In the genomic region with DNA sequence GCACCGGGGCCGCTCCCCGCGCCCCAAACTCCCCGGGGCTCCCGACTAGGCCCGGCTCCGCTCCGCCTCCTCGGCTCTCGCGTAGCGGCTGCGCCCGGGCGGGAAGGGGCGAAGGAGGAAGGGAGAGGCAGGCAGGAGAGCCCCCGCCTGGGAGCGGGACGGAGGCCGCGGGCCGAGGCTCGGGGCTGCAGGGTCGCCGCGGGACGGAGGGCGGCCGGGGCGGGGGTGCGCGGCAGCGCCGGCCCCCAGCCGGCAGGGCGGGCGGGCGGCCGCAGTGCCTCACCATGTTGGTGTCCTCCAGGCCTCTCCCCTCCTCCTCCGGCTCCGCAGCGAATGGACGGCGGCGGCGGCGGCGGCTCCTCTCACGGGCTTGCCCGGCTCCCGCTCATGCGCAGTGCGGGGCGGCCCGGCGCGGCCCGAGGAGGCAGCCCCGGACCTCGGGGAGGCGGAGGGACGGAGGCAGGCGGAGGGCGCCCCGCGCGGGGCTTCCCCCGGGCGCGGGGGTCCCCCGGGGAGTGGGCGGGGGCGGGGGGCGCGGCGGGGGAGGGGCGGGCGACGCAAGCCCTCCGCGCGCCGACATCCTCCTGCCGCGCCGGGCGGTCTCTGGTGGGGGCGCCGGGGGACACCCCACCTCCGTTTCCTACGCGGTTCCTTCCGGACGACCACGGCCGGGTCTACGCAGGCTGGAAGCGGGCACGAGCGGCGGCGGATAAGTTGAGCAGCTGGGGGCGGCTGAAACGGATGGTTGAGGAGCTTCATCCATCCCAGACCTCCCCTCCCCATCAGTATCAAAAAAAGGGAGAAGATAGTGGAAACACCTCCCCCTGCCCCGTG, we compare ENCODE assay signal across 8 cellular contexts. TPM values are rescaled to one million over a fixed set of nuclear protein-coding genes. Genes with fewer than 3 reads are reported as not detected.
DNase-seq lines count a peak whose midpoint lies in the region.

Gene DCUN1D1, minus strand, starts transcription at position 335 of the 834 bp plus-strand sequence. Its CDS starts 49 bp downstream, at position 286.

- DNase-seq in GDM1 (lab: John Stamatoyannopoulos, UW) (peak; percentile 86), H7 (peak; percentile 97), M059J (ENCODE audit: low read depth) (peak; percentile 88), SK-MEL-5 (ENCODE audit: low read depth, low spot score) (peak; percentile 86), foreskin melanocyte (peak; percentile 56), neuronal stem cell (ENCODE audit: low spot score) (peak; percentile 88)
- DNase-seq in activated naive CD4-positive, alpha-beta T cell (lab: John Stamatoyannopoulos, UW), result peak; percentile 54 to 82 (median 71)

- H3K27me3 ChIP-seq in H7 (ENCODE audit: control insufficient read depth, insufficient read depth, low read length) (no peaks in the 10 kb centered on the region), neuronal stem cell (ENCODE audit: control insufficient read depth in 3 of 3, insufficient read depth in 3 of 3, low read depth in 1 of 3, low read length in 3 of 3) (no peaks in the 10 kb centered on the region), subcutaneous abdominal adipose tissue (ENCODE audit: control insufficient read depth in 5 of 5, insufficient read depth in 4 of 5, low read length in 5 of 5) (no peaks in the 10 kb centered on the region)

- H3K4ac ChIP-seq in neuronal stem cell (ENCODE audit: low read length), result no peak within 1 kb of the TSS

- H3K4me3 ChIP-seq in H7 (ENCODE audit: insufficient read depth, low read depth, low read length) (peak within 1 kb of the TSS; percentile 70), neuronal stem cell (ENCODE audit: low read length in 2 of 2) (peak within 1 kb of the TSS; percentile 83 to 95), subcutaneous abdominal adipose tissue (ENCODE audit: low read depth in 1 of 5, low read length in 5 of 5) (peak within 1 kb of the TSS; percentile 70 to 85 (median 84))

- H3K23ac ChIP-seq in neuronal stem cell (ENCODE audit: low read depth, low read length, poor library complexity), result peak within 1 kb of the TSS; percentile 92

- H4K8ac ChIP-seq in neuronal stem cell (ENCODE audit: low read depth, low read length), result no peak within 1 kb of the TSS

- no peak within 1 kb of the TSS for H2AK5ac ChIP-seq in neuronal stem cell (ENCODE audit: low read depth, low read length)

- H2BK15ac ChIP-seq in neuronal stem cell (ENCODE audit: low read length), result no peak within 1 kb of the TSS

- peak within 1 kb of the TSS; percentile 99 for H3K18ac ChIP-seq in neuronal stem cell (ENCODE audit: low read length)

- H3K9me3 ChIP-seq in neuronal stem cell (replicated peaks in 1 of 2; ENCODE audit: control insufficient read depth in 2 of 2, insufficient read depth in 1 of 2, low read depth in 1 of 2, low read length in 2 of 2) (no peaks in the 10 kb centered on the region), subcutaneous abdominal adipose tissue (ENCODE audit: control insufficient read depth in 5 of 5, low read length in 5 of 5) (no peaks in the 10 kb centered on the region)

- peaks cover 2% of the 10 kb centered on the region for H3K79me1 ChIP-seq in neuronal stem cell (ENCODE audit: low read depth, low read length)

- WGBS in neuronal stem cell (ENCODE audit: extremely low coverage in 2 of 2, insufficient read length in 2 of 2, insufficient replicate concordance in 1 of 2), 2 donors, result no CpG with 5 or more reads among the region's 106 CpGs

- H3K27ac ChIP-seq in neuronal stem cell (replicated peaks; ENCODE audit: low read length), result peak within 1 kb of the TSS; percentile 50
- peak within 1 kb of the TSS; percentile 58 for H3K27ac ChIP-seq in subcutaneous abdominal adipose tissue (ENCODE audit: low read depth, low read length)

- H2BK5ac ChIP-seq in neuronal stem cell (ENCODE audit: low read length), result no peak within 1 kb of the TSS

- H2BK12ac ChIP-seq in neuronal stem cell (ENCODE audit: low read length), result no peak within 1 kb of the TSS

- H3K4me1 ChIP-seq in neuronal stem cell (ENCODE audit: control insufficient read depth in 2 of 2, insufficient read depth in 1 of 2, low read depth in 1 of 2, low read length in 2 of 2) (peaks cover 4 to 5% of the 10 kb centered on the region in 2 donors), subcutaneous abdominal adipose tissue (ENCODE audit: control insufficient read depth in 5 of 5, insufficient read depth in 5 of 5, low read length in 5 of 5) (peaks cover 0 to 24% (median 23%) of the 10 kb centered on the region in 5 donors)

- H3K4me2 ChIP-seq in neuronal stem cell (ENCODE audit: insufficient read depth, low read length, poor library complexity, severe bottlenecking), result peak within 1 kb of the TSS; percentile 60

- H3K9ac ChIP-seq in neuronal stem cell (ENCODE audit: low read depth, low read length, poor library complexity) (peak within 1 kb of the TSS; percentile 95), subcutaneous abdominal adipose tissue (ENCODE audit: low read length in 5 of 5) (peak within 1 kb of the TSS; percentile 57 to 87 (median 84))

- no peak within 1 kb of the TSS for H4K91ac ChIP-seq in neuronal stem cell (ENCODE audit: low read depth, low read length, poor library complexity)

- H3K36me3 ChIP-seq in H7 (replicated peaks; ENCODE audit: control insufficient read depth, insufficient read depth, low read length) (no peaks in the 10 kb centered on the region), neuronal stem cell (replicated peaks in 1 of 2; ENCODE audit: control insufficient read depth in 2 of 2, insufficient read depth in 2 of 2, low read length in 2 of 2) (no peaks in the 10 kb centered on the region), subcutaneous abdominal adipose tissue (ENCODE audit: control insufficient read depth in 5 of 5, insufficient read depth in 5 of 5, low read length in 5 of 5) (no peaks in the 10 kb centered on the region)

- no peak within 1 kb of the TSS for H3K14ac ChIP-seq in neuronal stem cell (ENCODE audit: low read length)

- peak within 1 kb of the TSS; percentile 93 for H2AFZ ChIP-seq in neuronal stem cell (ENCODE audit: low read length)

- in situ Hi-C loops in SK-MEL-5 (cut with HindIII; ENCODE audit: low pct_unique_long_range_greater_than_20kb, low sequenced_read_pairs), result no loop called here

- H2BK120ac ChIP-seq in neuronal stem cell (ENCODE audit: low read depth, low read length), result peak within 1 kb of the TSS; percentile 53

RNA-seq across cellular contexts. Expression of gene DCUN1D1, which starts in this region (rescaled TPM):
- total RNA-seq in H7 (2014; rRNA removed; shearing (Covaris generic)), result 22.0 and 31.0 TPM in 2 replicates
- total RNA-seq in M059J (2014; rRNA removed; shearing (Covaris generic)), result 27.7 and 33.4 TPM in 2 replicates
- total RNA-seq in SK-MEL-5 (2014; rRNA removed; shearing (Covaris generic)), result 24.7 and 25.2 TPM in 2 replicates
- 16.3 and 20.7 TPM in 2 replicates for polyA plus RNA-seq in SK-MEL-5 (2015; cell fraction: cytosol; rRNA removed)
- polyA plus RNA-seq in SK-MEL-5 (2015; cell fraction: nucleus; rRNA removed), result 18.2 and 22.0 TPM in 2 replicates
- 43.7 TPM for polyA plus RNA-seq in neuronal stem cell (2013, experiment 1 of 2)
- 41.7 TPM for polyA plus RNA-seq in neuronal stem cell (2013, experiment 2 of 2)

Comparison
In these comparisons a context has a peak if more than half of its experiments do, and no peak if none do; other contexts are left out.
1. Peak in every context shown above with its lines: DNase-seq, H3K4me3 ChIP-seq and H3K27ac ChIP-seq.